8 cellular contexts compared by ENCODE assay signal in the genomic region with DNA sequence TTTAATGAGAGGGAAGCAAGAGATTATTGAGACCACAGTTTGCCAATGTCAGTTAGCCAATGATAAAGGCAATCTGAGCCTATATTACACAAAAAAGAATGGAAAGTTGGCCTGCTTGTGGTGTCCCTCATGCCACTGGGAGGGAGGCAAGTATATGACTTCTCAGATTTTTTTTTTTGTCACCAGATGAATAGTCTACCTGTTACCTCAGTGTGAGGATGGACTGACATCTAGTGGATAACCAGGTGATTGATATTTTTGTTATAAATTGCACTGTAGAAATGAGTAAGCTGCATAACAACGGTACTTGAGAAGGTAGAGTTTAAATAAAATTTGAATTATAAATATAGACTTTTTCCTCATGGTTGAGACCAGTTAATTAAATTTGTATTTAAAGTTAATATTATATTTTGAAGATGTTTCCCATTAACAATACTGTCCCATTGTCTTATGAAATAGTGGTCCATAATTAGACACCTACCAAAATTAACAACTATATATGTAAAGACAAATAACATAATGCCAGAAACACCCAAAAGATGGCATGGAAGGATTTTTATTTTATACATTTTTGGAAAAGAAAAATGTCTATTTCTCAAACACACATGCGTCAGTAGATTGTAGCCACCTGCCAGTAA.
DNase-seq lines count a peak whose midpoint lies in the region; ATAC-seq and TF ChIP-seq lines count a peak whose summit lies in the region.

No MANE protein-coding gene starts in this region.

- H3F3A ChIP-seq in OCI-LY1 (ENCODE audit: insufficient read depth, low read length) = no peaks in the 10 kb centered on the region

- no peaks in the 10 kb centered on the region for H4K20me1 ChIP-seq in OCI-LY1 (ENCODE audit: insufficient read depth, low read length)

- H3K4me3 ChIP-seq in OCI-LY1 (ENCODE audit: low read depth, low read length, poor library complexity, severe bottlenecking) (no peak overlapping the region), esophagus squamous epithelium (no peak overlapping the region), psoas muscle (no peak overlapping the region)

- H3K9ac ChIP-seq in OCI-LY1 (ENCODE audit: low read length) = no peak overlapping the region

- no peaks in the 10 kb centered on the region for H3K9me2 ChIP-seq in OCI-LY1 (ENCODE audit: low read depth, low read length)

- no peaks in the 10 kb centered on the region for H3K36me3 ChIP-seq in OCI-LY1 (ENCODE audit: insufficient read depth, low read length)
- no peaks in the 10 kb centered on the region for H3K36me3 ChIP-seq in esophagus squamous epithelium
- no peaks in the 10 kb centered on the region for H3K36me3 ChIP-seq in psoas muscle (ENCODE audit: insufficient read depth in 1 of 2, low read depth in 1 of 2)

- TF ChIP-seq CTCF in OCI-LY1 (IDR thresholded peaks at IDR 0.05; ENCODE audit: low read length) = peak; percentile 62
- peak in 5 of 6 experiments; percentile 44 to 77 (median 56) for TF ChIP-seq CTCF in esophagus squamous epithelium (IDR thresholded peaks at IDR 0.05)
- peak; percentile 81 for TF ChIP-seq CTCF in psoas muscle (IDR thresholded peaks at IDR 0.05)

- ATAC-seq in activated naive CD4-positive, alpha-beta T cell treated with anti-CD3 and anti-CD28 coated beads, Interleukin-2, amount 50 U/mL, for 72 hours = peak; percentile 51 to 79
- ATAC-seq in HG02798 (IDR thresholded peaks at IDR 0.05; ENCODE audit: poor library complexity, unreplicated experiment) (peak; percentile 69), psoas muscle (peak; percentile 68 to 91 (median 77))

- H3K36me3 Mint-ChIP-seq in activated naive CD4-positive, alpha-beta T cell treated with anti-CD3 and anti-CD28 coated beads, Interleukin-2, amount 50 U/mL, for 72 hours = no peaks in the 10 kb centered on the region

- TF ChIP-seq POLR2A in esophagus squamous epithelium (IDR thresholded peaks at IDR 0.05) = no peak

- H2AFZ ChIP-seq in OCI-LY1 (ENCODE audit: low read length) = no peak overlapping the region

- no peaks in the 10 kb centered on the region for H3K79me2 ChIP-seq in OCI-LY1 (ENCODE audit: insufficient read depth, low read length)

- no peak overlapping the region for H3K27ac ChIP-seq in OCI-LY1 (ENCODE audit: low read depth, low read length, poor library complexity, severe bottlenecking)
- H3K27ac ChIP-seq in esophagus squamous epithelium = no peak overlapping the region
- no peak overlapping the region for H3K27ac ChIP-seq in psoas muscle

- intact Hi-C loops in esophagus squamous epithelium (cut with DNase I) = loop anchor here (5.0 kb wide), 1 partner anchor 355 kb away; no protein-coding TSS in a partner anchor
- intact Hi-C loops in psoas muscle (cut with DNase I) = loop anchor here (2.0 to 5.0 kb wide), 2 partner anchors 353 to 355 kb away; no protein-coding TSS in a partner anchor

- no peak overlapping the region for H3K4me2 ChIP-seq in OCI-LY1 (ENCODE audit: low read length)

- no peaks in the 10 kb centered on the region for H3K9me3 Mint-ChIP-seq in activated naive CD4-positive, alpha-beta T cell treated with anti-CD3 and anti-CD28 coated beads, Interleukin-2, amount 50 U/mL, for 72 hours

- no peaks in the 10 kb centered on the region for H3K4me1 ChIP-seq in OCI-LY1 (ENCODE audit: insufficient read depth, low read length, severe bottlenecking)
- H3K4me1 ChIP-seq in esophagus squamous epithelium = no peaks in the 10 kb centered on the region
- H3K4me1 ChIP-seq in psoas muscle = no peaks in the 10 kb centered on the region

- H3K9me3 ChIP-seq in OCI-LY1 (ENCODE audit: low read length) (no peaks in the 10 kb centered on the region), esophagus squamous epithelium (no peaks in the 10 kb centered on the region), psoas muscle (no peaks in the 10 kb centered on the region)

- H3K27me3 ChIP-seq in OCI-LY1 (ENCODE audit: insufficient read depth, low read length) = no peaks in the 10 kb centered on the region
- H3K27me3 ChIP-seq in esophagus squamous epithelium = no peaks in the 10 kb centered on the region
- no peaks in the 10 kb centered on the region for H3K27me3 ChIP-seq in psoas muscle (ENCODE audit: insufficient read depth in 3 of 3, low read length in 2 of 3)

- no peak overlapping the region for H3K27ac Mint-ChIP-seq in activated naive CD4-positive, alpha-beta T cell treated with anti-CD3 and anti-CD28 coated beads, Interleukin-2, amount 50 U/mL, for 72 hours

- WGBS in esophagus squamous epithelium, 2 donors = 64 to 65% methylated on average over 2 of the region's 2 CpGs
- WGBS in psoas muscle, 3 donors = 66 to 84% (median 70%) methylated on average over 2 of the region's 2 CpGs

- DNase-seq in activated naive CD4-positive, alpha-beta T cell treated with anti-CD3 and anti-CD28 coated beads, Interleukin-2, amount 50 U/mL, for 72 hours (ENCODE audit: low spot score in 2 of 2) = peak in 1 of 2 donors; percentile 22
- no peak for DNase-seq in activated naive CD4-positive, alpha-beta T cell treated with anti-CD3 and anti-CD28 coated beads, Interleukin-2, amount 50 U/mL, for 16 hours
- no peak for DNase-seq in esophagus squamous epithelium (lab: John Stamatoyannopoulos, UW)
- DNase-seq in psoas muscle = no peak
- no peak for DNase-seq in ecto neural progenitor cell (ENCODE audit: low spot score)
- no peak for DNase-seq in activated gamma-delta T cell (lab: John Stamatoyannopoulos, UW)
